27 cellular contexts compared by ENCODE assay signal in genomic region chr10:24009115-24009514, GRCh38.
DNase-seq lines count a peak whose midpoint lies in the region; ATAC-seq, FAIRE-seq and TF ChIP-seq lines count a peak whose summit lies in the region.
"Had no signal": no experiment of that assay in that cellular context is flagged by ENCODE, and none has a peak within 500 bp of the region (broad histone marks: within the 10 kb centered on the region; RNA-seq: fewer than 3 reads in every experiment).

No MANE protein-coding gene starts in this region.

- H3K4me1 Mint-ChIP-seq in astrocyte (ENCODE audit: low read depth, unreplicated experiment) (peaks cover 21% of the 10 kb centered on the region), neural crest cell (peaks cover 31% of the 10 kb centered on the region)
- H3K4me1 Mint-ChIP-seq: activated B cell treated with CpG ODN at 0.5 μM for 24 hours; CD14-positive monocyte; naive thymus-derived CD8-positive, alpha-beta T cell had no signal

- peaks cover 0 to 17% of the 10 kb centered on the region in 2 donors for H3K4me1 ChIP-seq in right atrium auricular region
- H3K4me1 ChIP-seq in astrocyte (ENCODE audit: insufficient read depth, low read length) = peaks cover 23% of the 10 kb centered on the region
- peaks cover 0 to 9% (median 7%) of the 10 kb centered on the region in 4 donors for H3K4me1 ChIP-seq in esophagus muscularis mucosa
- H3K4me1 ChIP-seq: upper lobe of right lung had no signal

- H3K27ac ChIP-seq in right atrium auricular region = peak overlapping the region in 1 of 2 donors; percentile 55
- peak overlapping the region; percentile 69 for H3K27ac ChIP-seq in astrocyte (ENCODE audit: low read depth, low read length)
- H3K27ac ChIP-seq in esophagus muscularis mucosa (replicated peaks in 1 of 4) = no peak overlapping the region
- H3K27ac ChIP-seq: upper lobe of right lung had no signal

- ATAC-seq in left ventricle myocardium superior (peak; percentile 27), HG03095 (IDR thresholded peaks at IDR 0.05; ENCODE audit: unreplicated experiment) (no peak)
- ATAC-seq: GM12878; naive thymus-derived CD8-positive, alpha-beta T cell; upper lobe of right lung had no signal

- TF ChIP-seq CTCF in right atrium auricular region (IDR thresholded peaks at IDR 0.05) (no peak), astrocyte (IDR thresholded peaks at IDR 0.05; ENCODE audit: insufficient read depth, low read depth, low read length) (no peak), neural crest cell (conservative IDR thresholded peaks at IDR 0.05) (no peak), esophagus muscularis mucosa (IDR thresholded peaks at IDR 0.05) (no peak)

- no peaks in the 10 kb centered on the region for H3K27me3 Mint-ChIP-seq in astrocyte (ENCODE audit: low read depth, unreplicated experiment)
- no peaks in the 10 kb centered on the region for H3K27me3 Mint-ChIP-seq in neural crest cell (ENCODE audit: low read depth)
- H3K27me3 Mint-ChIP-seq: activated B cell treated with CpG ODN at 0.5 μM for 24 hours had no signal

- no peaks in the 10 kb centered on the region for H3K36me3 Mint-ChIP-seq in astrocyte (ENCODE audit: low read depth, unreplicated experiment)
- H3K36me3 Mint-ChIP-seq in neural crest cell (ENCODE audit: low read depth) = no peaks in the 10 kb centered on the region
- H3K36me3 Mint-ChIP-seq: CD14-positive monocyte; naive thymus-derived CD8-positive, alpha-beta T cell had no signal

- TF ChIP-seq EP300 in esophagus muscularis mucosa (IDR thresholded peaks at IDR 0.05) = no peak

- peak overlapping the region; percentile 83 for H3K4me2 ChIP-seq in astrocyte (ENCODE audit: low read length)

- no peak overlapping the region for H2AFZ ChIP-seq in astrocyte (ENCODE audit: low read depth, low read length)

- H4K20me1 ChIP-seq in astrocyte (ENCODE audit: insufficient read depth, low read length) = no peaks in the 10 kb centered on the region

- peak overlapping the region; percentile 12 for H3K9ac ChIP-seq in astrocyte (ENCODE audit: low read length)

- FAIRE-seq in astrocyte (lab: Jason Lieb, UNC) = no peak
- FAIRE-seq: D721Med, GM12878 had no signal

- 68% methylated on average over 2 of the region's 2 CpGs for WGBS in esophagus muscularis mucosa

- H3K9me3 ChIP-seq in right atrium auricular region (no peaks in the 10 kb centered on the region), astrocyte (ENCODE audit: insufficient read depth, low read depth, low read length) (no peaks in the 10 kb centered on the region), esophagus muscularis mucosa (no peaks in the 10 kb centered on the region)
- H3K9me3 ChIP-seq: upper lobe of right lung had no signal

- H3K4me3 Mint-ChIP-seq in astrocyte (ENCODE audit: unreplicated experiment) (no peak overlapping the region), neural crest cell (peak overlapping the region; percentile 42)
- H3K4me3 Mint-ChIP-seq: activated B cell treated with CpG ODN at 0.5 μM for 24 hours; CD14-positive monocyte; H9; naive thymus-derived CD8-positive, alpha-beta T cell had no signal

- H3K27me3 ChIP-seq in right atrium auricular region (no peaks in the 10 kb centered on the region), astrocyte (ENCODE audit: insufficient read depth, low read length) (no peaks in the 10 kb centered on the region), esophagus muscularis mucosa (no peaks in the 10 kb centered on the region)
- H3K27me3 ChIP-seq: upper lobe of right lung had no signal

- H3K27ac Mint-ChIP-seq in astrocyte (ENCODE audit: unreplicated experiment) (peak overlapping the region; percentile 91), neural crest cell (ENCODE audit: unreplicated experiment) (no peak overlapping the region)
- H3K27ac Mint-ChIP-seq: activated B cell treated with CpG ODN at 0.5 μM for 24 hours; CD14-positive monocyte; naive thymus-derived CD8-positive, alpha-beta T cell had no signal

- H3K4me3 ChIP-seq in right atrium auricular region = no peak overlapping the region
- no peak overlapping the region for H3K4me3 ChIP-seq in astrocyte (ENCODE audit: insufficient read depth, low read depth, low read length)
- no peak overlapping the region for H3K4me3 ChIP-seq in esophagus muscularis mucosa
- H3K4me3 ChIP-seq: GM12878, upper lobe of right lung had no signal

- DNase-seq in left ventricle myocardium superior (no peak), right atrium auricular region (ENCODE audit: low spot score) (no peak), astrocyte (ENCODE audit: low read depth) (no peak), neural crest cell (ENCODE audit: low read depth, low spot score) (no peak), esophagus muscularis mucosa (ENCODE audit: extremely low spot score) (no peak), superior temporal gyrus (ENCODE audit: extremely low spot score) (no peak), NOMO-1 treated with dmso at 0.1 percent for 144 hours (lab: John Stamatoyannopoulos, UW; ENCODE audit: unreplicated experiment) (no peak)
- DNase-seq: activated B cell treated with CpG ODN at 0.5 μM for 24 hours; activated CD4-positive, alpha-beta T cell treated with anti-CD3 and anti-CD28 coated beads, Interleukin-2, amount 50 U/mL, for 48 hours; activated CD8-positive, alpha-beta memory T cell treated with anti-CD3 and anti-CD28 coated beads, Interleukin-2, amount 50 U/mL, for 4 hours; activated naive CD4-positive, alpha-beta T cell treated with anti-CD3 and anti-CD28 coated beads, Interleukin-2, amount 50 U/mL, for 16 hours; amygdala; central memory CD4-positive, alpha-beta T cell; dermis blood vessel endothelial cell; H9; naive thymus-derived CD8-positive, alpha-beta T cell; NCI-H1105; NCI-H2029; NCI-H2227 treated with DMSO at 0.1 percent for 48 hours; posterior cingulate gyrus; RPMI8226; T-helper 9 cell; upper lobe of right lung had no signal

- no peak for TF ChIP-seq POLR2A in esophagus muscularis mucosa (IDR thresholded peaks at IDR 0.05; ENCODE audit: low read depth)

- no peaks in the 10 kb centered on the region for H3K79me2 ChIP-seq in astrocyte (ENCODE audit: insufficient read depth, low read length)

- H3K36me3 ChIP-seq in right atrium auricular region = no peaks in the 10 kb centered on the region
- no peaks in the 10 kb centered on the region for H3K36me3 ChIP-seq in astrocyte (ENCODE audit: insufficient read depth, low read length)
- no peaks in the 10 kb centered on the region for H3K36me3 ChIP-seq in esophagus muscularis mucosa
- H3K36me3 ChIP-seq: upper lobe of right lung had no signal

- intact Hi-C loops in left ventricle myocardium superior (cut with micrococcal nuclease) (no loop called here), esophagus muscularis mucosa (cut with DNase I) (no loop called here)

- no peaks in the 10 kb centered on the region for H3K9me3 Mint-ChIP-seq in astrocyte (ENCODE audit: unreplicated experiment)
- peaks cover 3% of the 10 kb centered on the region for H3K9me3 Mint-ChIP-seq in neural crest cell
- H3K9me3 Mint-ChIP-seq: activated B cell treated with CpG ODN at 0.5 μM for 24 hours, H9 had no signal
